In the genomic region with DNA sequence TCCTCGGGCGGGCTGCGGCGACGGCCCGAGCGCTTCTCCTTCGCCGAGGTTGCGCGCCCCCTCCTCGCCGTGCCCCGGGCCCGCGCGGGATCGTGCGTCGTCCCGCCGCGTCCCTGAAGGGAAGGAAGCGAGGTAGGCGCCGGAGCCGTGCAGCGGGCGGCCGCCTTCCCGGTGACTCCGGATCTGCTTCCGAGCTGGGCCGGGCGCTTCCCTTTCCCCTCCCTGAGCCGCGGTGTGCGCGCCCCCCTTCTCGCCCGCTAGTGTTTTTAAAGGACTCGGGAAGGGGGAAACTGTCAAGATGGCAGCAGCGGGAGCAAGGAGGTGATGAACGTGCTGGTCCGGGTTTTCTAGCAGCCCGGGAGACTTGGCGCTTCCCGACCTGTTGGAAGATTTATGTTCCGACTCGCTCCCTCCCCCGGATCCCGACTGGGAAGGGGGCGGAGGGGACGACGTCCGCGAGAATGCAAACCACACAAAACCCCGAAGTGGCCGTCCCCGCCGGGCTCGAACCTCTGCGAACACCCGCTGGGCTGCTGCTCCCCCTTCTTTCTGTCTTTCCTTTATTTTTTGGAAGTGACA, we compare ENCODE assay signal across 1 cellular context.
TF ChIP-seq lines count a peak whose summit lies in the region.

No MANE protein-coding gene starts in this region.

TF ChIP-seq in H1, 55 proteins besides CTCF, POLR2A, EP300 and RAD21:
- peak; percentile 87 for TF ChIP-seq RBBP5 (IDR thresholded peaks at IDR 0.05; ENCODE audit: borderline replicate concordance, low read depth, low read length)
- TF ChIP-seq SP1 (IDR thresholded peaks at IDR 0.05; ENCODE audit: low read depth, low read length) = peak; percentile 92
- no peak for TF ChIP-seq CHD1 (IDR thresholded peaks at IDR 0.05; ENCODE audit: low read depth, low read length)
- TF ChIP-seq SUZ12 (IDR thresholded peaks at IDR 0.05; ENCODE audit: low read length) = no peak
- TF ChIP-seq SAP30 (IDR thresholded peaks at IDR 0.05; ENCODE audit: insufficient read depth, insufficient replicate concordance, low read length) = peak; percentile 84
- TF ChIP-seq CREB1 (IDR thresholded peaks at IDR 0.05) = peak; percentile 41; the same call in 1 of the 2 replicates
- TF ChIP-seq RXRA (IDR thresholded peaks at IDR 0.05; ENCODE audit: insufficient read depth, low read depth, low read length) = no peak
- no peak for TF ChIP-seq CEBPB (IDR thresholded peaks at IDR 0.05; ENCODE audit: low read depth, low read length)
- TF ChIP-seq TEAD4 (IDR thresholded peaks at IDR 0.05; ENCODE audit: low read depth, low read length) = no peak
- TF ChIP-seq, protein P1, sequence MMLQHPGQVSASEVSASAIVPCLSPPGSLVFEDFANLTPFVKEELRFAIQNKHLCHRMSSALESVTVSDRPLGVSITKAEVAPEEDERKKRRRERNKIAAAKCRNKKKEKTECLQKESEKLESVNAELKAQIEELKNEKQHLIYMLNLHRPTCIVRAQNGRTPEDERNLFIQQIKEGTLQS (IDR thresholded peaks at IDR 0.05; ENCODE audit: insufficient read depth, low read depth, low read length) = no peak
- TF ChIP-seq CHD2 (IDR thresholded peaks at IDR 0.05; ENCODE audit: low read length) = peak; percentile 12; the same call in 1 of the 2 replicates
- no peak for TF ChIP-seq SIX5 (IDR thresholded peaks at IDR 0.05; ENCODE audit: low read depth, low read length)
- TF ChIP-seq, protein P2, sequence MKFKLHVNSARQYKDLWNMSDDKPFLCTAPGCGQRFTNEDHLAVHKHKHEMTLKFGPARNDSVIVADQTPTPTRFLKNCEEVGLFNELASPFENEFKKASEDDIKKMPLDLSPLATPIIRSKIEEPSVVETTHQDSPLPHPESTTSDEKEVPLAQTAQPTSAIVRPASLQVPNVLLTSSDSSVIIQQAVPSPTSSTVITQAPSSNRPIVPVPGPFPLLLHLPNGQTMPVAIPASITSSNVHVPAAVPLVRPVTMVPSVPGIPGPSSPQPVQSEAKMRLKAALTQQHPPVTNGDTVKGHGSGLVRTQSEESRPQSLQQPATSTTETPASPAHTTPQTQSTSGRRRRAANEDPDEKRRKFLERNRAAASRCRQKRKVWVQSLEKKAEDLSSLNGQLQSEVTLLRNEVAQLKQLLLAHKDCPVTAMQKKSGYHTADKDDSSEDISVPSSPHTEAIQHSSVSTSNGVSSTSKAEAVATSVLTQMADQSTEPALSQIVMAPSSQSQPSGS (IDR thresholded peaks at IDR 0.05; ENCODE audit: low read length) = peak; percentile 86
- no peak for TF ChIP-seq NRF1 (IDR thresholded peaks at IDR 0.05; ENCODE audit: low read depth, low read length)
- no peak for TF ChIP-seq CBX5 (IDR thresholded peaks at IDR 0.05; ENCODE audit: low read depth, low read length)
- TF ChIP-seq SIN3A (conservative IDR thresholded peaks at IDR 0.05 in 1 of 2, IDR thresholded peaks at IDR 0.05 in 1 of 2; ENCODE audit: low read depth in 1 of 2, low read length in 2 of 2) = peak in 1 of 2 experiments; percentile 86; a peak in 2 of 4 replicates
- TF ChIP-seq, protein P3, sequence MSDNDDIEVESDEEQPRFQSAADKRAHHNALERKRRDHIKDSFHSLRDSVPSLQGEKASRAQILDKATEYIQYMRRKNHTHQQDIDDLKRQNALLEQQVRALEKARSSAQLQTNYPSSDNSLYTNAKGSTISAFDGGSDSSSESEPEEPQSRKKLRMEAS (IDR thresholded peaks at IDR 0.05) = no peak
- TF ChIP-seq, protein P4, sequence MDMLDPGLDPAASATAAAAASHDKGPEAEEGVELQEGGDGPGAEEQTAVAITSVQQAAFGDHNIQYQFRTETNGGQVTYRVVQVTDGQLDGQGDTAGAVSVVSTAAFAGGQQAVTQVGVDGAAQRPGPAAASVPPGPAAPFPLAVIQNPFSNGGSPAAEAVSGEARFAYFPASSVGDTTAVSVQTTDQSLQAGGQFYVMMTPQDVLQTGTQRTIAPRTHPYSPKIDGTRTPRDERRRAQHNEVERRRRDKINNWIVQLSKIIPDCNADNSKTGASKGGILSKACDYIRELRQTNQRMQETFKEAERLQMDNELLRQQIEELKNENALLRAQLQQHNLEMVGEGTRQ (IDR thresholded peaks at IDR 0.05; ENCODE audit: low read length) = no peak
- no peak for TF ChIP-seq SP2 (IDR thresholded peaks at IDR 0.05; ENCODE audit: low read length)
- no peak for TF ChIP-seq ZNF274 (IDR thresholded peaks at IDR 0.05; ENCODE audit: borderline replicate concordance, extremely low read depth, low read length)
- TF ChIP-seq PHF8 (conservative IDR thresholded peaks at IDR 0.05; ENCODE audit: low read depth, low read length) = 0 out of 2 replicates have a peak, but pooled peaks have one; percentile 12
- no peak for TF ChIP-seq CTBP2 (IDR thresholded peaks at IDR 0.05; ENCODE audit: borderline replicate concordance, insufficient read depth, insufficient read length, low read length)
- no peak for TF ChIP-seq TAF7 (optimal IDR thresholded peaks at IDR 0.05; ENCODE audit: borderline replicate concordance, low read depth, low read length)
- TF ChIP-seq, protein P5, sequence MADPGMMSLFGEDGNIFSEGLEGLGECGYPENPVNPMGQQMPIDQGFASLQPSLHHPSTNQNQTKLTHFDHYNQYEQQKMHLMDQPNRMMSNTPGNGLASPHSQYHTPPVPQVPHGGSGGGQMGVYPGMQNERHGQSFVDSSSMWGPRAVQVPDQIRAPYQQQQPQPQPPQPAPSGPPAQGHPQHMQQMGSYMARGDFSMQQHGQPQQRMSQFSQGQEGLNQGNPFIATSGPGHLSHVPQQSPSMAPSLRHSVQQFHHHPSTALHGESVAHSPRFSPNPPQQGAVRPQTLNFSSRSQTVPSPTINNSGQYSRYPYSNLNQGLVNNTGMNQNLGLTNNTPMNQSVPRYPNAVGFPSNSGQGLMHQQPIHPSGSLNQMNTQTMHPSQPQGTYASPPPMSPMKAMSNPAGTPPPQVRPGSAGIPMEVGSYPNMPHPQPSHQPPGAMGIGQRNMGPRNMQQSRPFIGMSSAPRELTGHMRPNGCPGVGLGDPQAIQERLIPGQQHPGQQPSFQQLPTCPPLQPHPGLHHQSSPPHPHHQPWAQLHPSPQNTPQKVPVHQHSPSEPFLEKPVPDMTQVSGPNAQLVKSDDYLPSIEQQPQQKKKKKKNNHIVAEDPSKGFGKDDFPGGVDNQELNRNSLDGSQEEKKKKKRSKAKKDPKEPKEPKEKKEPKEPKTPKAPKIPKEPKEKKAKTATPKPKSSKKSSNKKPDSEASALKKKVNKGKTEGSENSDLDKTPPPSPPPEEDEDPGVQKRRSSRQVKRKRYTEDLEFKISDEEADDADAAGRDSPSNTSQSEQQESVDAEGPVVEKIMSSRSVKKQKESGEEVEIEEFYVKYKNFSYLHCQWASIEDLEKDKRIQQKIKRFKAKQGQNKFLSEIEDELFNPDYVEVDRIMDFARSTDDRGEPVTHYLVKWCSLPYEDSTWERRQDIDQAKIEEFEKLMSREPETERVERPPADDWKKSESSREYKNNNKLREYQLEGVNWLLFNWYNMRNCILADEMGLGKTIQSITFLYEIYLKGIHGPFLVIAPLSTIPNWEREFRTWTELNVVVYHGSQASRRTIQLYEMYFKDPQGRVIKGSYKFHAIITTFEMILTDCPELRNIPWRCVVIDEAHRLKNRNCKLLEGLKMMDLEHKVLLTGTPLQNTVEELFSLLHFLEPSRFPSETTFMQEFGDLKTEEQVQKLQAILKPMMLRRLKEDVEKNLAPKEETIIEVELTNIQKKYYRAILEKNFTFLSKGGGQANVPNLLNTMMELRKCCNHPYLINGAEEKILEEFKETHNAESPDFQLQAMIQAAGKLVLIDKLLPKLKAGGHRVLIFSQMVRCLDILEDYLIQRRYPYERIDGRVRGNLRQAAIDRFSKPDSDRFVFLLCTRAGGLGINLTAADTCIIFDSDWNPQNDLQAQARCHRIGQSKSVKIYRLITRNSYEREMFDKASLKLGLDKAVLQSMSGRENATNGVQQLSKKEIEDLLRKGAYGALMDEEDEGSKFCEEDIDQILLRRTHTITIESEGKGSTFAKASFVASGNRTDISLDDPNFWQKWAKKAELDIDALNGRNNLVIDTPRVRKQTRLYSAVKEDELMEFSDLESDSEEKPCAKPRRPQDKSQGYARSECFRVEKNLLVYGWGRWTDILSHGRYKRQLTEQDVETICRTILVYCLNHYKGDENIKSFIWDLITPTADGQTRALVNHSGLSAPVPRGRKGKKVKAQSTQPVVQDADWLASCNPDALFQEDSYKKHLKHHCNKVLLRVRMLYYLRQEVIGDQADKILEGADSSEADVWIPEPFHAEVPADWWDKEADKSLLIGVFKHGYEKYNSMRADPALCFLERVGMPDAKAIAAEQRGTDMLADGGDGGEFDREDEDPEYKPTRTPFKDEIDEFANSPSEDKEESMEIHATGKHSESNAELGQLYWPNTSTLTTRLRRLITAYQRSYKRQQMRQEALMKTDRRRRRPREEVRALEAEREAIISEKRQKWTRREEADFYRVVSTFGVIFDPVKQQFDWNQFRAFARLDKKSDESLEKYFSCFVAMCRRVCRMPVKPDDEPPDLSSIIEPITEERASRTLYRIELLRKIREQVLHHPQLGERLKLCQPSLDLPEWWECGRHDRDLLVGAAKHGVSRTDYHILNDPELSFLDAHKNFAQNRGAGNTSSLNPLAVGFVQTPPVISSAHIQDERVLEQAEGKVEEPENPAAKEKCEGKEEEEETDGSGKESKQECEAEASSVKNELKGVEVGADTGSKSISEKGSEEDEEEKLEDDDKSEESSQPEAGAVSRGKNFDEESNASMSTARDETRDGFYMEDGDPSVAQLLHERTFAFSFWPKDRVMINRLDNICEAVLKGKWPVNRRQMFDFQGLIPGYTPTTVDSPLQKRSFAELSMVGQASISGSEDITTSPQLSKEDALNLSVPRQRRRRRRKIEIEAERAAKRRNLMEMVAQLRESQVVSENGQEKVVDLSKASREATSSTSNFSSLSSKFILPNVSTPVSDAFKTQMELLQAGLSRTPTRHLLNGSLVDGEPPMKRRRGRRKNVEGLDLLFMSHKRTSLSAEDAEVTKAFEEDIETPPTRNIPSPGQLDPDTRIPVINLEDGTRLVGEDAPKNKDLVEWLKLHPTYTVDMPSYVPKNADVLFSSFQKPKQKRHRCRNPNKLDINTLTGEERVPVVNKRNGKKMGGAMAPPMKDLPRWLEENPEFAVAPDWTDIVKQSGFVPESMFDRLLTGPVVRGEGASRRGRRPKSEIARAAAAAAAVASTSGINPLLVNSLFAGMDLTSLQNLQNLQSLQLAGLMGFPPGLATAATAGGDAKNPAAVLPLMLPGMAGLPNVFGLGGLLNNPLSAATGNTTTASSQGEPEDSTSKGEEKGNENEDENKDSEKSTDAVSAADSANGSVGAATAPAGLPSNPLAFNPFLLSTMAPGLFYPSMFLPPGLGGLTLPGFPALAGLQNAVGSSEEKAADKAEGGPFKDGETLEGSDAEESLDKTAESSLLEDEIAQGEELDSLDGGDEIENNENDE (IDR thresholded peaks at IDR 0.05; ENCODE audit: insufficient replicate concordance, low read length) = no peak
- peak; percentile 79 for TF ChIP-seq EGR1 (IDR thresholded peaks at IDR 0.05; ENCODE audit: borderline replicate concordance, low read depth, low read length)
- no peak for TF ChIP-seq ASH2L (IDR thresholded peaks at IDR 0.05; ENCODE audit: low read length)
- no peak for TF ChIP-seq POU5F1 (IDR thresholded peaks at IDR 0.05; ENCODE audit: low read depth, low read length)
- TF ChIP-seq KDM5A (IDR thresholded peaks at IDR 0.05; ENCODE audit: low read length) = no peak
- TF ChIP-seq, protein P6, sequence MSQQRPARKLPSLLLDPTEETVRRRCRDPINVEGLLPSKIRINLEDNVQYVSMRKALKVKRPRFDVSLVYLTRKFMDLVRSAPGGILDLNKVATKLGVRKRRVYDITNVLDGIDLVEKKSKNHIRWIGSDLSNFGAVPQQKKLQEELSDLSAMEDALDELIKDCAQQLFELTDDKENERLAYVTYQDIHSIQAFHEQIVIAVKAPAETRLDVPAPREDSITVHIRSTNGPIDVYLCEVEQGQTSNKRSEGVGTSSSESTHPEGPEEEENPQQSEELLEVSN (IDR thresholded peaks at IDR 0.05) = peak; percentile 64; the same call in 1 of the 2 replicates
- TF ChIP-seq POLR2AphosphoS5 (IDR thresholded peaks at IDR 0.05; ENCODE audit: low read depth, low read length) = no peak
- no peak for TF ChIP-seq BRCA1 (IDR thresholded peaks at IDR 0.05; ENCODE audit: low read depth, low read length)
- TF ChIP-seq KDM4A (IDR thresholded peaks at IDR 0.05; ENCODE audit: low read depth, low read length, severe bottlenecking) = peak; percentile 63
- peak; percentile 85 for TF ChIP-seq YY1 (IDR thresholded peaks at IDR 0.05; ENCODE audit: low read depth, low read length)
- no peak for TF ChIP-seq SP4 (IDR thresholded peaks at IDR 0.05; ENCODE audit: low read length)
- no peak for TF ChIP-seq TCF12 (IDR thresholded peaks at IDR 0.05; ENCODE audit: low read depth, low read length)
- no peak for TF ChIP-seq JUN (IDR thresholded peaks at IDR 0.05; ENCODE audit: low read depth, low read length)
- TF ChIP-seq SRF (IDR thresholded peaks at IDR 0.05; ENCODE audit: low read depth, low read length) = no peak
- TF ChIP-seq BACH1 (IDR thresholded peaks at IDR 0.05; ENCODE audit: low read length) = no peak
